Comparison of ENCODE assay signal across 18 cellular contexts in genomic region chr4:175412744-175413143, GRCh38.
DNase-seq lines count a peak whose midpoint lies in the region; ATAC-seq and TF ChIP-seq lines count a peak whose summit lies in the region.
"Had no signal": no experiment of that assay in that cellular context is flagged by ENCODE, and none has a peak within 500 bp of the region (broad histone marks: within the 10 kb centered on the region; RNA-seq: fewer than 3 reads in every experiment).

No MANE protein-coding gene starts in this region.

- TF ChIP-seq CTCF in OCI-LY7 (conservative IDR thresholded peaks at IDR 0.05; ENCODE audit: low read length) = no peak
- TF ChIP-seq CTCF in choroid plexus epithelial cell (conservative IDR thresholded peaks at IDR 0.05; ENCODE audit: low read depth, low read length) = no peak
- no peak for TF ChIP-seq CTCF in GM13977 (IDR thresholded peaks at IDR 0.05; ENCODE audit: extremely low read depth, insufficient read depth, missing control alignments)

- H3K4me3 ChIP-seq in OCI-LY7 (ENCODE audit: low read depth, low read length, poor library complexity, severe bottlenecking) (no peak overlapping the region), choroid plexus epithelial cell (ENCODE audit: low read depth, low read length) (no peak overlapping the region)
- H3K4me3 ChIP-seq: ovary had no signal

- peaks cover 41% of the 10 kb centered on the region; the same call in 1 of the 2 replicates for H3K9me3 ChIP-seq in OCI-LY7 (ENCODE audit: low read length)
- H3K9me3 ChIP-seq: ovary had no signal

- H3K27ac ChIP-seq in OCI-LY7 (ENCODE audit: low read depth, low read length, poor library complexity, severe bottlenecking) = no peak overlapping the region
- H3K27ac ChIP-seq: ovary had no signal

- no TSS peak for BruUV-seq in OCI-LY7 (replicated peaks; lab: Mats Ljungman, UMichigan)

- ATAC-seq in HG03097 (IDR thresholded peaks at IDR 0.05; ENCODE audit: low FRiP score, unreplicated experiment) (no peak), GM18868 (IDR thresholded peaks at IDR 0.05; ENCODE audit: unreplicated experiment) (no peak)
- ATAC-seq: left colon, Panc1 had no signal

- H3K4me2 ChIP-seq in OCI-LY7 (ENCODE audit: low read length) = no peak overlapping the region

- H3K79me2 ChIP-seq in OCI-LY7 (ENCODE audit: insufficient read depth, low read depth, low read length) = no peaks in the 10 kb centered on the region

- no peaks in the 10 kb centered on the region for H3K9me2 ChIP-seq in OCI-LY7 (ENCODE audit: insufficient read depth, low read length)

- no peaks in the 10 kb centered on the region; the same call in 1 of the 2 replicates for H3K36me3 ChIP-seq in OCI-LY7 (ENCODE audit: insufficient read depth, low read length)
- H3K36me3 ChIP-seq: ovary had no signal

- DNase-seq in EL (peak; percentile 80), OCI-LY7 (ENCODE audit: low spot score) (no peak), choroid plexus epithelial cell (ENCODE audit: low read depth) (peak; percentile 63), renal cortical epithelial cell (ENCODE audit: low read depth) (peak; percentile 60), GM13977 (ENCODE audit: low spot score) (no peak), COLO829 (ENCODE audit: low spot score) (no peak)
- DNase-seq: activated CD8-positive, alpha-beta memory T cell treated with anti-CD3 and anti-CD28 coated beads, Interleukin-2, amount 50 U/mL, for 48 hours; activated naive CD4-positive, alpha-beta T cell treated with anti-CD3 and anti-CD28 coated beads, Interleukin-2, amount 10 ng/mL, durations not matched to agents 7 days and 5 days; CD4-positive, alpha-beta T cell; cerebellar nuclear complex; left colon; NCI-H187; NCI-H524 treated with DMSO at 0.1 percent for 48 hours; ovary; stimulated activated CD4-positive, alpha-beta T cell treated with anti-CD3 and anti-CD28 coated beads, Interleukin-12 subunit alpha, Interleukin-12 subunit beta, amount 100 ng/mL, for 4 hours had no signal

- H4K20me1 ChIP-seq in OCI-LY7 (ENCODE audit: insufficient read depth, low read length) = no peaks in the 10 kb centered on the region

- in situ Hi-C loops in GM13977 (cut with MboI; ENCODE audit: low pct_unique_long_range_greater_than_20kb, low sequenced_read_pairs, unreplicated experiment) = no loop called here

- POLR2A ChIA-PET in OCI-LY7 (lab: Charles Lee) = interaction anchor here (0.5 to 1.2 kb wide), 5 partner anchors 9 to 76 kb away, joined by 3 to 6 read pairs (median 3); no protein-coding TSS in a partner anchor

- H3K4me1 ChIP-seq in OCI-LY7 (ENCODE audit: insufficient read depth, low read length, poor library complexity, severe bottlenecking) = no peaks in the 10 kb centered on the region

- intact Hi-C loops in OCI-LY7 (cut with micrococcal nuclease; ENCODE audit: unreplicated experiment) = no loop called here

- peak overlapping the region; percentile 40; the same call in 1 of the 2 replicates for H2AFZ ChIP-seq in OCI-LY7 (ENCODE audit: low read length)

- CTCF ChIA-PET in OCI-LY7 (lab: Charles Lee; ENCODE audit: unreplicated experiment) = no interaction called here

Comparison
In these comparisons a context has a peak if more than half of its experiments do, and no peak if none do; other contexts are left out.
1. DNase-seq: peak in EL (single experiment), choroid plexus epithelial cell (single experiment) and renal cortical epithelial cell (single experiment); none in OCI-LY7 (single experiment), GM13977 (single experiment) and COLO829 (single experiment).